ENCODE assay signal across 15 cellular contexts in genomic region chr2:203943493-203944382, GRCh38. TPM values are rescaled to one million over a fixed set of nuclear protein-coding genes. Genes with fewer than 3 reads are reported as not detected.
DNase-seq lines count a peak whose midpoint lies in the region; ATAC-seq and TF ChIP-seq lines count a peak whose summit lies in the region.
"Not testable (repeated sequence)": the region's sequence is repeated elsewhere in the genome, so short reads cannot be mapped to it uniquely, and the experiment has no call there.
"Had no signal": no experiment of that assay in that cellular context is flagged by ENCODE, and none has a peak within 500 bp of the region (broad histone marks: within the 10 kb centered on the region; RNA-seq: fewer than 3 reads in every experiment).

No MANE protein-coding gene starts in this region.

- not testable (repeated sequence) for BruUV-seq in OCI-LY7 (replicated peaks; lab: Mats Ljungman, UMichigan); mammary epithelial cell (replicated peaks; lab: Mats Ljungman, UMichigan)

- H2AFZ ChIP-seq in OCI-LY7 (ENCODE audit: low read length): not testable (repeated sequence)
- peak overlapping the region; percentile 4 for H2AFZ ChIP-seq in mammary epithelial cell (ENCODE audit: low read depth, low read length)

- WGBS in mammary epithelial cell (ENCODE audit: low coverage, missing lambda C conversion rate): 91% methylated on average over 4 of the region's 7 CpGs

- not testable (repeated sequence) for H4K20me1 ChIP-seq in OCI-LY7 (ENCODE audit: insufficient read depth, low read length); mammary epithelial cell (ENCODE audit: insufficient read depth, low read length)

- H3K9me3 Mint-ChIP-seq in CD4-positive, CD25-positive, alpha-beta regulatory T cell; activated T-helper 2 cell treated with anti-CD3 and anti-CD28 coated beads, Interferon-gamma antibody, Interleukin-2, Interleukin-4, amounts not matched to agents 10 μg/mL and 5 μg/mL and 100 μg/mL, durations not matched to agents 14 hours and 24 hours and 36 hours: not testable (repeated sequence)
- peaks cover 11% of the 10 kb centered on the region for H3K9me3 Mint-ChIP-seq in activated CD4-positive, alpha-beta T cell treated with anti-CD3 and anti-CD28 coated beads, Interleukin-2, amount 10 ng/mL, durations not matched to agents 24 days and 14 days

- H3K9me2 ChIP-seq in OCI-LY7 (ENCODE audit: insufficient read depth, low read length): not testable (repeated sequence)

- not testable (repeated sequence) for H3K79me2 ChIP-seq in OCI-LY7 (ENCODE audit: insufficient read depth, low read depth, low read length); mammary epithelial cell (ENCODE audit: insufficient read depth, low read length)

- in situ Hi-C loops in mammary epithelial cell (cut with MboI; ENCODE audit: low sequenced_read_pairs in 2 of 2): not testable (repeated sequence)

- peak in 2 of 3 donors; percentile 15 to 34 for DNase-seq in CD4-positive, CD25-positive, alpha-beta regulatory T cell
- not testable (repeated sequence) for DNase-seq in OCI-LY7 (ENCODE audit: low spot score); activated T-helper 2 cell treated with anti-CD3 and anti-CD28 coated beads, Interferon-gamma antibody, Interleukin-2, Interleukin-4, amounts not matched to agents 10 μg/mL and 5 μg/mL and 100 μg/mL, durations not matched to agents 14 hours and 24 hours and 36 hours (ENCODE audit: low spot score)
- peak; percentile 75 for DNase-seq in activated CD4-positive, alpha-beta T cell treated with anti-CD3 and anti-CD28 coated beads, Interleukin-2, amount 10 ng/mL, durations not matched to agents 24 days and 14 days
- DNase-seq in mammary epithelial cell (peak; percentile 61), foreskin keratinocyte (peak; percentile 70 to 78)
- peak; percentile 25 for DNase-seq in stimulated activated CD4-positive, alpha-beta T cell treated with anti-CD3 and anti-CD28 coated beads, Interleukin-4, amount 100 ng/mL, for 24 hours

- H3K4me1 Mint-ChIP-seq in CD4-positive, CD25-positive, alpha-beta regulatory T cell: peaks cover 45 to 87% (median 72%) of the 10 kb centered on the region in 4 donors
- peaks cover 65% of the 10 kb centered on the region for H3K4me1 Mint-ChIP-seq in activated CD4-positive, alpha-beta T cell treated with anti-CD3 and anti-CD28 coated beads, Interleukin-2, amount 10 ng/mL, durations not matched to agents 24 days and 14 days
- H3K4me1 Mint-ChIP-seq in activated T-helper 2 cell treated with anti-CD3 and anti-CD28 coated beads, Interferon-gamma antibody, Interleukin-2, Interleukin-4, amounts not matched to agents 10 μg/mL and 5 μg/mL and 100 μg/mL, durations not matched to agents 14 hours and 24 hours and 36 hours (ENCODE audit: low read depth): peaks cover 73% of the 10 kb centered on the region

- peak overlapping the region; percentile 61 for H3K27ac ChIP-seq in CD4-positive, CD25-positive, alpha-beta regulatory T cell (ENCODE audit: insufficient read depth, low read length, poor library complexity, severe bottlenecking)
- H3K27ac ChIP-seq in OCI-LY7 (ENCODE audit: low read depth, low read length, poor library complexity, severe bottlenecking); mammary epithelial cell (ENCODE audit: insufficient read depth, low read depth, low read length); foreskin keratinocyte: not testable (repeated sequence)

- not testable (repeated sequence) for H3K4me2 ChIP-seq in OCI-LY7 (ENCODE audit: low read length); mammary epithelial cell (ENCODE audit: insufficient read depth, low read depth, low read length)

- not testable (repeated sequence) for ATAC-seq in CD4-positive, CD25-positive, alpha-beta regulatory T cell (ENCODE audit: low read depth in 2 of 2)
- peak; percentile 87 for ATAC-seq in foreskin keratinocyte

- H3K27ac Mint-ChIP-seq in CD4-positive, CD25-positive, alpha-beta regulatory T cell: peak overlapping the region; percentile 84 to 90 (median 88)
- peak overlapping the region; percentile 85 for H3K27ac Mint-ChIP-seq in activated CD4-positive, alpha-beta T cell treated with anti-CD3 and anti-CD28 coated beads, Interleukin-2, amount 10 ng/mL, durations not matched to agents 24 days and 14 days
- H3K27ac Mint-ChIP-seq in activated T-helper 2 cell treated with anti-CD3 and anti-CD28 coated beads, Interferon-gamma antibody, Interleukin-2, Interleukin-4, amounts not matched to agents 10 μg/mL and 5 μg/mL and 100 μg/mL, durations not matched to agents 14 hours and 24 hours and 36 hours: peak overlapping the region; percentile 44

- dilution Hi-C loops in mammary epithelial cell (cut with HindIII; ENCODE audit: low sequenced_read_pairs): not testable (repeated sequence)

- H3K4me3 ChIP-seq in CD4-positive, CD25-positive, alpha-beta regulatory T cell (ENCODE audit: low read depth, low read length): peak overlapping the region; percentile 83
- H3K4me3 ChIP-seq in GM12875 (ENCODE audit: low read depth, low read length); OCI-LY7 (ENCODE audit: low read depth, low read length, poor library complexity, severe bottlenecking); mammary epithelial cell (replicated peaks in 1 of 3; ENCODE audit: insufficient read depth in 1 of 3, low read depth in 2 of 3, low read length in 3 of 3): not testable (repeated sequence)

- CTCF ChIA-PET in OCI-LY7 (lab: Charles Lee; ENCODE audit: unreplicated experiment); mammary epithelial cell (lab: Charles Lee; ENCODE audit: low non-redundant PET): not testable (repeated sequence)

- not testable (repeated sequence) for H3K27me3 ChIP-seq in CD4-positive, CD25-positive, alpha-beta regulatory T cell (ENCODE audit: control insufficient read depth, insufficient read depth, low read length); mammary epithelial cell (ENCODE audit: insufficient read depth, low read length); foreskin keratinocyte

- H3K4me3 Mint-ChIP-seq in CD4-positive, CD25-positive, alpha-beta regulatory T cell: peak overlapping the region; percentile 81 to 99 (median 89)
- H3K4me3 Mint-ChIP-seq in activated CD4-positive, alpha-beta T cell treated with anti-CD3 and anti-CD28 coated beads, Interleukin-2, amount 10 ng/mL, durations not matched to agents 24 days and 14 days: peak overlapping the region; percentile 80
- H3K4me3 Mint-ChIP-seq in activated T-helper 2 cell treated with anti-CD3 and anti-CD28 coated beads, Interferon-gamma antibody, Interleukin-2, Interleukin-4, amounts not matched to agents 10 μg/mL and 5 μg/mL and 100 μg/mL, durations not matched to agents 14 hours and 24 hours and 36 hours (ENCODE audit: low read depth): peak overlapping the region; percentile 70

- peaks cover 45% of the 10 kb centered on the region for H3K36me3 ChIP-seq in CD4-positive, CD25-positive, alpha-beta regulatory T cell (ENCODE audit: control insufficient read depth, insufficient read depth, low read length)
- not testable (repeated sequence) for H3K36me3 ChIP-seq in OCI-LY7 (ENCODE audit: insufficient read depth, low read length); mammary epithelial cell (ENCODE audit: insufficient read depth, low read length)

- H3K27me3 Mint-ChIP-seq in CD4-positive, CD25-positive, alpha-beta regulatory T cell; activated CD4-positive, alpha-beta T cell treated with anti-CD3 and anti-CD28 coated beads, Interleukin-2, amount 10 ng/mL, durations not matched to agents 24 days and 14 days; activated T-helper 2 cell treated with anti-CD3 and anti-CD28 coated beads, Interferon-gamma antibody, Interleukin-2, Interleukin-4, amounts not matched to agents 10 μg/mL and 5 μg/mL and 100 μg/mL, durations not matched to agents 14 hours and 24 hours and 36 hours (ENCODE audit: low read depth): not testable (repeated sequence)

- peak; percentile 18; the same call in 1 of the 2 replicates for TF ChIP-seq CTCF in GM12875 (IDR thresholded peaks at IDR 0.05; ENCODE audit: borderline replicate concordance, insufficient read depth, low read depth, low read length)
- TF ChIP-seq CTCF in OCI-LY7 (conservative IDR thresholded peaks at IDR 0.05; ENCODE audit: low read length): peak; percentile 55
- not testable (repeated sequence) for TF ChIP-seq CTCF in mammary epithelial cell (conservative IDR thresholded peaks at IDR 0.05 in 1 of 2, IDR thresholded peaks at IDR 0.05 in 1 of 2; ENCODE audit: extremely low read depth in 1 of 2, insufficient read depth in 1 of 2, low read depth in 1 of 2, low read length in 2 of 2)
- TF ChIP-seq CTCF in foreskin keratinocyte (conservative IDR thresholded peaks at IDR 0.05): peak; percentile 49

- H3K36me3 Mint-ChIP-seq in CD4-positive, CD25-positive, alpha-beta regulatory T cell: peaks cover 57% of the 10 kb centered on the region
- peaks cover 85% of the 10 kb centered on the region for H3K36me3 Mint-ChIP-seq in activated CD4-positive, alpha-beta T cell treated with anti-CD3 and anti-CD28 coated beads, Interleukin-2, amount 10 ng/mL, durations not matched to agents 24 days and 14 days (ENCODE audit: low read depth)
- peaks cover 91% of the 10 kb centered on the region for H3K36me3 Mint-ChIP-seq in activated T-helper 2 cell treated with anti-CD3 and anti-CD28 coated beads, Interferon-gamma antibody, Interleukin-2, Interleukin-4, amounts not matched to agents 10 μg/mL and 5 μg/mL and 100 μg/mL, durations not matched to agents 14 hours and 24 hours and 36 hours (ENCODE audit: low read depth)

- not testable (repeated sequence) for H3K9ac ChIP-seq in mammary epithelial cell (ENCODE audit: insufficient read depth, low read length)

- H3K4me1 ChIP-seq in CD4-positive, CD25-positive, alpha-beta regulatory T cell (ENCODE audit: control insufficient read depth, insufficient read depth, low read length, poor library complexity, severe bottlenecking): peaks cover 77% of the 10 kb centered on the region
- H3K4me1 ChIP-seq in OCI-LY7 (ENCODE audit: insufficient read depth, low read length, poor library complexity, severe bottlenecking); mammary epithelial cell (ENCODE audit: insufficient read depth, low read length); foreskin keratinocyte: not testable (repeated sequence)

- POLR2A ChIA-PET in OCI-LY7 (lab: Charles Lee): interaction anchor here (0.5 to 0.8 kb wide), 2 partner anchors 46 to 188 kb away, joined by 3 read pairs; no protein-coding TSS in a partner anchor

- intact Hi-C loops in OCI-LY7 (cut with micrococcal nuclease; ENCODE audit: unreplicated experiment); activated CD4-positive, alpha-beta T cell treated with anti-CD3 and anti-CD28 coated beads, Interleukin-2, amount 10 ng/mL, durations not matched to agents 24 days and 14 days (cut with micrococcal nuclease); activated T-helper 2 cell treated with anti-CD3 and anti-CD28 coated beads, Interferon-gamma antibody, Interleukin-2, Interleukin-4, amounts not matched to agents 10 μg/mL and 5 μg/mL and 100 μg/mL, durations not matched to agents 14 hours and 24 hours and 36 hours (cut with micrococcal nuclease); mammary epithelial cell (cut with micrococcal nuclease): not testable (repeated sequence)

- not testable (repeated sequence) for H3K9me3 ChIP-seq in CD4-positive, CD25-positive, alpha-beta regulatory T cell (ENCODE audit: control insufficient read depth in 2 of 2, low read length in 2 of 2); OCI-LY7 (ENCODE audit: low read length); mammary epithelial cell (replicated peaks; ENCODE audit: insufficient read depth, low read length)

RNA-seq across cellular contexts. Expression of gene ICOS, which starts 7.2 kb away (rescaled TPM):
- total RNA-seq in CD4-positive, CD25-positive, alpha-beta regulatory T cell: 195 TPM
- 10 to 100 TPM; 33.0 to 45.2 (median 38.2) TPM for polyA plus RNA-seq in CD4-positive, CD25-positive, alpha-beta regulatory T cell
- total RNA-seq in OCI-LY7 (2014; rRNA removed; shearing (Covaris generic)): not detected in 2 replicates
- total RNA-seq in OCI-LY7 (2022): not detected in 2 replicates
- total RNA-seq in activated CD4-positive, alpha-beta T cell treated with anti-CD3 and anti-CD28 coated beads, Interleukin-2, amount 10 ng/mL, durations not matched to agents 24 days and 14 days: 111 and 114 TPM in 2 replicates
- total RNA-seq in activated T-helper 2 cell treated with anti-CD3 and anti-CD28 coated beads, Interferon-gamma antibody, Interleukin-2, Interleukin-4, amounts not matched to agents 10 μg/mL and 5 μg/mL and 100 μg/mL, durations not matched to agents 14 hours and 24 hours and 36 hours: 76.2 and 78.7 TPM in 2 replicates
- total RNA-seq in mammary epithelial cell: not detected
- not detected for polyA plus RNA-seq in mammary epithelial cell
- polyA minus RNA-seq in mammary epithelial cell: not detected
- total RNA-seq in foreskin keratinocyte: not detected in 2 replicates
- polyA plus RNA-seq in foreskin keratinocyte: not detected in 2 replicates
- total RNA-seq: astrocyte, glomerular endothelial cell, left ventricle myocardium inferior, occipital lobe, PC-9, psoas muscle, Right ventricle myocardium superior had no signal

Comparison
In these comparisons a context has a peak if more than half of its experiments do, and no peak if none do; other contexts are left out.
1. RNA of gene ICOS, which starts 7.2 kb away (total RNA-seq): 195 TPM in CD4-positive, CD25-positive, alpha-beta regulatory T cell (single experiment), 111 to 114 TPM in activated CD4-positive, alpha-beta T cell treated with anti-CD3 and anti-CD28 coated beads, Interleukin-2, amount 10 ng/mL, durations not matched to agents 24 days and 14 days and 76.2 to 78.7 TPM in activated T-helper 2 cell treated with anti-CD3 and anti-CD28 coated beads, Interferon-gamma antibody, Interleukin-2, Interleukin-4, amounts not matched to agents 10 μg/mL and 5 μg/mL and 100 μg/mL, durations not matched to agents 14 hours and 24 hours and 36 hours; not detected in OCI-LY7, not detected in mammary epithelial cell and not detected in foreskin keratinocyte; every median in the first group is over 10 times any median in the second.
2. Peak in every context shown above with its lines, with median percentiles within 50 percentile points of each other: H3K27ac Mint-ChIP-seq and H3K4me3 Mint-ChIP-seq.